In the genomic region with DNA sequence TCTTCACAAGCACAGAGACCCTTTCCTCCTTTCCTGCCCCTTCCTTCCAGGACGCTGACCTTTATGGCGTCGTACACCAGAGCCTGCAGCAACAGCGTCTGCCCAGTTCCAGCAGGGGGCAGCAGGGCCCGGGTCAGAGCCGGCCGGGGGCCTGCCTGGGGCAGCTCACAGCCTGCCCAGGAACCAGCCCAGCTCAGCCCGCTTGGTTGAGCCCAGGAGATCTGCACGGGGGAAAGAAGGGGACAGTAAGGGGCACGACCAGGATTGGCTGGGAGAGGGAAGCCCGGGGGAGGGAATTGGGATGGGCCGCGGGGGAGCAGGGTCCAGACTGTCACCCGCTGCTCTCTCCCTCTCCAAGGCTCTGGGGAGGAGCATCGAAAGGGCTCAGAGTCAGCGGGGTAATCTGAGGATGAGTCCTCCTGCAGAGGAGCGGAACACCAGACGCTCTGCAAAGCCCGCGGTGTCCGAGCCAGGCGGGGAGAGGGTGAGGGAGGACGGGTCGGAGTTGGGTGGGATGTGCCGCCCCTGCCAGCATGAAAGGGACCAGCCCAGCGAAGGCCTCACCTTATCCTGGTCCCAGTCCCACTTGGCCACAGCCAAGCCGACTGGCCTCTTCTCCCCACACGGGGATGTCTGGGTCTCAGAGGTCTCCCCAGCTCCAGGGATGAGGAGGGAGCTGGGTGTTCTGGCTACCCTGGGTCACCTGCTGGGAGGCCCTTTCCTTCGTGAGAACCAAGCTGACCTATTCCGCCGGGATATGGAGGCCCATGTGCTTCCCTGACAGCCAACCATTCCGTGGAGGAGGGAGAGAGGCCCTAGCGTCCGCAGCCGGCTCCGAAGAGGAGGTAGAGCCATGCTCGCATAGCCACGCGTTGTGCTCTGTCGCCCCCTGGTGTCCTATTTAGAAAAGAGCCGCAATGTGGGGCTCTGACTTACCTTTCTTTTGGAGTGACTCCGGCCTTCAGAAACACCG, we compare ENCODE assay signal across 8 cellular contexts. TPM values are rescaled to one million over a fixed set of nuclear protein-coding genes. Genes with fewer than 3 reads are reported as not detected.
A peak's percentile ranks its signal among the peaks of the same experiment; 100 is the strongest.
DNase-seq lines count a peak whose midpoint lies in the region; ATAC-seq and TF ChIP-seq lines count a peak whose summit lies in the region.

No MANE protein-coding gene starts in this region.

- POLR2A ChIA-PET in activated CD4-positive, alpha-beta memory T cell treated with anti-CD3 and anti-CD28 coated beads for 36 hours (lab: Charles Lee): interaction anchor here (1.4 kb wide), 1 partner anchor 80 kb away, joined by 7 read pairs; a partner anchor contains a TSS

- TF ChIP-seq CTCF in GM12801 (IDR thresholded peaks at IDR 0.05; ENCODE audit: extremely low read depth, insufficient read length) (peak; percentile 63), liver (IDR thresholded peaks at IDR 0.05; ENCODE audit: low read depth, low read length, missing input control) (peak; percentile 91)

- peak overlapping the region in 1 of 2 donors; percentile 24 for H3K9ac ChIP-seq in liver (ENCODE audit: low read depth in 1 of 2, low read length in 2 of 2)

- H3K4me1 ChIP-seq in liver (ENCODE audit: control insufficient read depth in 4 of 4, insufficient read depth in 4 of 4, low read length in 3 of 4): peaks cover 0 to 11% (median 6%) of the 10 kb centered on the region in 4 donors

- no peaks in the 10 kb centered on the region for H3K36me3 ChIP-seq in liver (ENCODE audit: control insufficient read depth in 4 of 4, insufficient read depth in 3 of 4, low read depth in 1 of 4, low read length in 3 of 4)

- peak overlapping the region in 2 of 3 donors; percentile 12 to 28 for H3K4me3 ChIP-seq in liver (ENCODE audit: low read depth in 1 of 3, low read length in 3 of 3)

- ATAC-seq in HG03439 (IDR thresholded peaks at IDR 0.05; ENCODE audit: unreplicated experiment): peak; percentile 71
- ATAC-seq in HG03378 (IDR thresholded peaks at IDR 0.05; ENCODE audit: unreplicated experiment): no peak

- peaks cover 12% of the 10 kb centered on the region for H3K27me3 Mint-ChIP-seq in activated CD4-positive, alpha-beta memory T cell treated with anti-CD3 and anti-CD28 coated beads for 36 hours

- no peaks in the 10 kb centered on the region for H3K36me3 Mint-ChIP-seq in activated CD4-positive, alpha-beta memory T cell treated with anti-CD3 and anti-CD28 coated beads for 36 hours

- no peak overlapping the region for H3K27ac ChIP-seq in liver (ENCODE audit: low read depth in 1 of 2, low read length in 2 of 2)

- CTCF ChIA-PET in activated CD4-positive, alpha-beta memory T cell treated with anti-CD3 and anti-CD28 coated beads for 36 hours (lab: Charles Lee): interaction anchor here (0.6 to 5.0 kb wide), 37 partner anchors 9 to 716 kb away, joined by 3 to 186 read pairs (median 5); a partner anchor contains a TSS

- H3K27ac Mint-ChIP-seq in activated CD4-positive, alpha-beta memory T cell treated with anti-CD3 and anti-CD28 coated beads for 36 hours: peak overlapping the region; percentile 50

- H3K4me1 Mint-ChIP-seq in activated CD4-positive, alpha-beta memory T cell treated with anti-CD3 and anti-CD28 coated beads for 36 hours (ENCODE audit: low read depth): peaks cover 4% of the 10 kb centered on the region

- H3K9me3 Mint-ChIP-seq in activated CD4-positive, alpha-beta memory T cell treated with anti-CD3 and anti-CD28 coated beads for 36 hours: no peaks in the 10 kb centered on the region

- H3K4me3 Mint-ChIP-seq in activated CD4-positive, alpha-beta memory T cell treated with anti-CD3 and anti-CD28 coated beads for 36 hours: peak overlapping the region; percentile 77

- peaks cover 0 to 2% (median under 1%) of the 10 kb centered on the region in 4 donors for H3K27me3 ChIP-seq in liver (ENCODE audit: control insufficient read depth in 4 of 4, insufficient read depth in 4 of 4, low read length in 3 of 4)

- WGBS in liver: 27% methylated on average over 43 of the region's 43 CpGs

- intact Hi-C loops in activated CD4-positive, alpha-beta memory T cell treated with anti-CD3 and anti-CD28 coated beads for 36 hours (cut with micrococcal nuclease): loop anchor here (1.0 to 2.0 kb wide), 3 partner anchors 16 to 196 kb away; no protein-coding TSS in a partner anchor

- H3K9me3 ChIP-seq in liver (ENCODE audit: control insufficient read depth in 4 of 4, low read length in 3 of 4): no peaks in the 10 kb centered on the region

- peak; percentile 87 to 96 for TF ChIP-seq RAD21 in liver (IDR thresholded peaks at IDR 0.05)

- peak; percentile 56 for DNase-seq in NCI-H748 treated with DMSO at 0.1 percent for 48 hours (lab: John Stamatoyannopoulos, UW)
- peak; percentile 89 for DNase-seq in activated CD4-positive, alpha-beta memory T cell treated with anti-CD3 and anti-CD28 coated beads for 36 hours
- DNase-seq in dermis microvascular lymphatic vessel endothelial cell (ENCODE audit: low read depth in 2 of 2): peak; percentile 65 to 82
- DNase-seq in stimulated activated CD4-positive, alpha-beta T cell treated with anti-CD3 and anti-CD28 coated beads, Interleukin-4, amount 100 ng/mL, for 24 hours: peak; percentile 91

TF ChIP-seq in liver, 16 proteins besides CTCF, POLR2A, EP300 and RAD21:
- no peak for TF ChIP-seq RXRA (IDR thresholded peaks at IDR 0.05)
- no peak for TF ChIP-seq YY1 (IDR thresholded peaks at IDR 0.05)
- TF ChIP-seq, protein P1, sequence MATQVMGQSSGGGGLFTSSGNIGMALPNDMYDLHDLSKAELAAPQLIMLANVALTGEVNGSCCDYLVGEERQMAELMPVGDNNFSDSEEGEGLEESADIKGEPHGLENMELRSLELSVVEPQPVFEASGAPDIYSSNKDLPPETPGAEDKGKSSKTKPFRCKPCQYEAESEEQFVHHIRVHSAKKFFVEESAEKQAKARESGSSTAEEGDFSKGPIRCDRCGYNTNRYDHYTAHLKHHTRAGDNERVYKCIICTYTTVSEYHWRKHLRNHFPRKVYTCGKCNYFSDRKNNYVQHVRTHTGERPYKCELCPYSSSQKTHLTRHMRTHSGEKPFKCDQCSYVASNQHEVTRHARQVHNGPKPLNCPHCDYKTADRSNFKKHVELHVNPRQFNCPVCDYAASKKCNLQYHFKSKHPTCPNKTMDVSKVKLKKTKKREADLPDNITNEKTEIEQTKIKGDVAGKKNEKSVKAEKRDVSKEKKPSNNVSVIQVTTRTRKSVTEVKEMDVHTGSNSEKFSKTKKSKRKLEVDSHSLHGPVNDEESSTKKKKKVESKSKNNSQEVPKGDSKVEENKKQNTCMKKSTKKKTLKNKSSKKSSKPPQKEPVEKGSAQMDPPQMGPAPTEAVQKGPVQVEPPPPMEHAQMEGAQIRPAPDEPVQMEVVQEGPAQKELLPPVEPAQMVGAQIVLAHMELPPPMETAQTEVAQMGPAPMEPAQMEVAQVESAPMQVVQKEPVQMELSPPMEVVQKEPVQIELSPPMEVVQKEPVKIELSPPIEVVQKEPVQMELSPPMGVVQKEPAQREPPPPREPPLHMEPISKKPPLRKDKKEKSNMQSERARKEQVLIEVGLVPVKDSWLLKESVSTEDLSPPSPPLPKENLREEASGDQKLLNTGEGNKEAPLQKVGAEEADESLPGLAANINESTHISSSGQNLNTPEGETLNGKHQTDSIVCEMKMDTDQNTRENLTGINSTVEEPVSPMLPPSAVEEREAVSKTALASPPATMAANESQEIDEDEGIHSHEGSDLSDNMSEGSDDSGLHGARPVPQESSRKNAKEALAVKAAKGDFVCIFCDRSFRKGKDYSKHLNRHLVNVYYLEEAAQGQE (IDR thresholded peaks at IDR 0.05): no peak
- TF ChIP-seq TAF1 (conservative IDR thresholded peaks at IDR 0.05): no peak
TF ChIP-seq in liver: peak in this region for 0.

RNA-seq across cellular contexts. Expression of a gene that starts 7.4 kb away (rescaled TPM):
- not detected for total RNA-seq in activated CD4-positive, alpha-beta memory T cell treated with anti-CD3 and anti-CD28 coated beads for 36 hours
- total RNA-seq in dermis microvascular lymphatic vessel endothelial cell (0.13 TPM in 1 of 2 replicates, not detected in the other), liver (1 to 10 TPM in 1 of 2 donors, not detected in 1; 1.5 TPM)
- not detected for polyA plus RNA-seq in liver

RNA-seq across cellular contexts. Expression of a gene that starts 37.6 kb away (rescaled TPM):
- under 1 TPM; 0.10 to 0.17 TPM for total RNA-seq in activated CD4-positive, alpha-beta memory T cell treated with anti-CD3 and anti-CD28 coated beads for 36 hours
- total RNA-seq in dermis microvascular lymphatic vessel endothelial cell (0.13 TPM in 2 replicates), liver (1 to 10 TPM in 1 of 2 donors, under 1 TPM in 1; under 0.01 to 6.1 TPM)
- polyA plus RNA-seq in liver: not detected
